ENCODE assay signal across 15 cellular contexts in genomic region chr3:69304396-69304795, GRCh38.
DNase-seq lines count a peak whose midpoint lies in the region; TF ChIP-seq lines count a peak whose summit lies in the region.
"Had no signal": no experiment of that assay in that cellular context is flagged by ENCODE, and none has a peak within 500 bp of the region (broad histone marks: within the 10 kb centered on the region; RNA-seq: fewer than 3 reads in every experiment).

No MANE protein-coding gene starts in this region.

- CTCF ChIA-PET in Caco-2 (lab: Charles Lee), result interaction anchor here (1.3 kb wide), 1 partner anchor 63 kb away, joined by 3 read pairs; no protein-coding TSS in a partner anchor

- H3K4me3 Mint-ChIP-seq in Caco-2 (ENCODE audit: unreplicated experiment) (no peak overlapping the region), mesothelial cell of epicardium (no peak overlapping the region)
- H3K4me3 Mint-ChIP-seq: CD14-positive monocyte; CD8-positive, alpha-beta T cell had no signal

- no TSS peak for BruUV-seq in Caco-2 (replicated peaks; lab: Mats Ljungman, UMichigan)

- DNase-seq in Caco-2 (no peak), H4 (ENCODE audit: low spot score) (peak; percentile 65), fibroblast of villous mesenchyme (ENCODE audit: low read depth) (peak; percentile 72), mesothelial cell of epicardium (ENCODE audit: low spot score in 2 of 2, unreplicated experiment in 2 of 2) (no peak), GM19240 (ENCODE audit: insufficient read length, low spot score) (no peak), GM13977 (ENCODE audit: low spot score) (no peak), NCI-H748 treated with DMSO at 0.1 percent for 48 hours (lab: John Stamatoyannopoulos, UW) (no peak), NCI-H2171 (lab: John Stamatoyannopoulos, UW) (no peak)
- DNase-seq: CD8-positive, alpha-beta T cell; COR-L47; GF-D8; H7 had no signal

- H3K4me3 ChIP-seq in Caco-2 (ENCODE audit: low read depth, low read length), result no peak overlapping the region
- H3K4me3 ChIP-seq in fibroblast of villous mesenchyme (ENCODE audit: low read depth, low read length), result no peak overlapping the region
- H3K4me3 ChIP-seq: A549, GM23248 had no signal

- peak overlapping the region; percentile 19 for H3K27ac Mint-ChIP-seq in Caco-2 (ENCODE audit: unreplicated experiment)
- H3K27ac Mint-ChIP-seq in mesothelial cell of epicardium, result peak overlapping the region; percentile 61
- H3K27ac Mint-ChIP-seq: CD8-positive, alpha-beta T cell had no signal

- H3K27me3 ChIP-seq in Caco-2 (replicated peaks; ENCODE audit: control insufficient read depth, insufficient read depth, low read length), result no peaks in the 10 kb centered on the region

- no peaks in the 10 kb centered on the region for H3K36me3 ChIP-seq in Caco-2 (ENCODE audit: control insufficient read depth, insufficient read depth, low read length)

- H3K36me3 Mint-ChIP-seq in Caco-2 (ENCODE audit: insufficient read depth, unreplicated experiment) (no peaks in the 10 kb centered on the region), mesothelial cell of epicardium (peaks cover 2% of the 10 kb centered on the region)
- H3K36me3 Mint-ChIP-seq: CD8-positive, alpha-beta T cell had no signal

- POLR2A ChIA-PET in Caco-2 (lab: Charles Lee), result no interaction called here

- intact Hi-C loops in Caco-2 (cut with micrococcal nuclease; ENCODE audit: unreplicated experiment), result no loop called here

- H3K4me1 ChIP-seq in Caco-2, result peaks cover 46% of the 10 kb centered on the region

- no peaks in the 10 kb centered on the region for H3K27me3 Mint-ChIP-seq in Caco-2 (ENCODE audit: insufficient read depth, unreplicated experiment)
- H3K27me3 Mint-ChIP-seq in mesothelial cell of epicardium (ENCODE audit: low read depth), result no peaks in the 10 kb centered on the region

- H3K9me3 ChIP-seq in Caco-2, result peaks cover 13% of the 10 kb centered on the region
- H3K9me3 ChIP-seq: A549 had no signal

- TF ChIP-seq CTCF in Caco-2 (IDR thresholded peaks at IDR 0.05; ENCODE audit: insufficient read depth in 1 of 2, low read depth in 1 of 2, low read length in 1 of 2, severe bottlenecking in 1 of 2, unreplicated experiment in 1 of 2) (no peak), fibroblast of villous mesenchyme (IDR thresholded peaks at IDR 0.05; ENCODE audit: insufficient read depth, low read depth, low read length) (no peak), mesothelial cell of epicardium (IDR thresholded peaks at IDR 0.05; ENCODE audit: unreplicated experiment) (no peak), GM13977 (IDR thresholded peaks at IDR 0.05; ENCODE audit: extremely low read depth, insufficient read depth, missing control alignments) (no peak)

- in situ Hi-C loops in GM13977 (cut with MboI; ENCODE audit: low pct_unique_long_range_greater_than_20kb, low sequenced_read_pairs, unreplicated experiment), result loop anchor here (10.0 kb wide), 1 partner anchor 140 kb away; no protein-coding TSS in a partner anchor

- H3K4me1 Mint-ChIP-seq in Caco-2 (ENCODE audit: low read depth, unreplicated experiment), result peaks cover 22% of the 10 kb centered on the region
- peaks cover 42% of the 10 kb centered on the region for H3K4me1 Mint-ChIP-seq in mesothelial cell of epicardium

- H3K9me3 Mint-ChIP-seq in Caco-2 (ENCODE audit: unreplicated experiment) (peaks cover 14% of the 10 kb centered on the region), mesothelial cell of epicardium (no peaks in the 10 kb centered on the region)
- H3K9me3 Mint-ChIP-seq: CD8-positive, alpha-beta T cell had no signal

Comparison
In these comparisons a context has a peak if more than half of its experiments do, and no peak if none do; other contexts are left out.
1. DNase-seq: peak in H4 (single experiment) and fibroblast of villous mesenchyme (single experiment); none in Caco-2 (0 of 2), mesothelial cell of epicardium (0 of 2), GM19240 (single experiment), GM13977 (single experiment), NCI-H748 treated with DMSO at 0.1 percent for 48 hours (single experiment) and NCI-H2171 (single experiment).